27 cellular contexts compared by ENCODE assay signal in the genomic region with DNA sequence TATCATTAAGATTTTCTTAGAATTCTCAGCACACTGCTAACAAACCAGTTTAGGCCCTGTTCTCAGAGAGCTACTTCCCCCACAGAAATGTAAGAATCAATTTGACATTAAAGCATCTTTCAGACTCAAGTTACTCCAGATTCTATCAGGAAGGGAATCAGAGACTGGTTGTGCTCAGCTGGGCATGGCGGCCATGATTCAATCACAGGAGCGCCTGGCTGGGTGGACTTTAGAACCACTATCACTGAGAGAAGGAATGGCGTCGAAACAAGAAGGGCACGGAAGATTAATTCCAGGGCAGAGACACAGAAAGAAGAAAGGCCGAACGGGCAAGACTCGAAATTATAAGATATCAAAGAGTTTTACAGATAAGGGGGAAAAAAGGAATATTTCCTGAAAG. TPM values are rescaled to one million over a fixed set of nuclear protein-coding genes. Genes with fewer than 3 reads are reported as not detected.
A peak's percentile ranks its signal among the peaks of the same experiment; 100 is the strongest.
DNase-seq lines count a peak whose midpoint lies in the region; ATAC-seq and TF ChIP-seq lines count a peak whose summit lies in the region.
"Had no signal": no experiment of that assay in that cellular context is flagged by ENCODE, and none has a peak within 500 bp of the region (broad histone marks: within the 10 kb centered on the region; RNA-seq: fewer than 3 reads in every experiment).

No MANE protein-coding gene starts in this region.

- H3K27me3 ChIP-seq in Peyer's patch (no peaks in the 10 kb centered on the region), iPS-20b (ENCODE audit: insufficient read depth, low read length) (peaks cover 9% of the 10 kb centered on the region; the same call in 1 of the 2 replicates), parathyroid adenoma (ENCODE audit: control insufficient read depth, insufficient read depth, low read length) (no peaks in the 10 kb centered on the region)
- H3K27me3 ChIP-seq: gastrocnemius medialis had no signal

- in situ Hi-C loops in ACHN (cut with HindIII; ENCODE audit: low pct_ligation_motif_present, low pct_unique_long_range_greater_than_20kb, low sequenced_read_pairs), result no loop called here

- no peak for ATAC-seq in HG03139 (IDR thresholded peaks at IDR 0.05; ENCODE audit: unreplicated experiment)
- ATAC-seq: gastrocnemius medialis; left ventricle myocardium superior; PC-3; stimulated activated naive B cell treated with anti-CD40 and anti-IgM and Interleukin-4, amounts not matched to agents 10 μg/mL and 1 μg/mL and 100 μg/mL, for 72 hours had no signal

- no peaks in the 10 kb centered on the region for H3K9me3 ChIP-seq in Peyer's patch
- H3K9me3 ChIP-seq in iPS-20b (ENCODE audit: insufficient read depth, low read depth, low read length), result no peaks in the 10 kb centered on the region
- H3K9me3 ChIP-seq in parathyroid adenoma (ENCODE audit: control insufficient read depth, low read length), result no peaks in the 10 kb centered on the region
- H3K9me3 ChIP-seq: gastrocnemius medialis had no signal

- H3K4me3 ChIP-seq in Peyer's patch (no peak overlapping the region), iPS-20b (ENCODE audit: low read length) (no peak overlapping the region; the same call in 1 of the 2 replicates), parathyroid adenoma (ENCODE audit: low read depth, low read length) (no peak overlapping the region)
- H3K4me3 ChIP-seq: gastrocnemius medialis, GM23248, K562 had no signal

- peak overlapping the region; percentile 12; the same call in 1 of the 2 replicates for H3K9ac ChIP-seq in iPS-20b (ENCODE audit: low read depth, low read length)
- no peak overlapping the region for H3K9ac ChIP-seq in parathyroid adenoma
- H3K9ac ChIP-seq: GM23248 had no signal

- DNase-seq in ACHN, result peak; percentile 50
- DNase-seq in Peyer's patch, result peak in 2 of 3 donors; percentile 68 to 78
- DNase-seq in NCI-H226, result no peak
- no peak for DNase-seq in activated CD8-positive, alpha-beta memory T cell treated with anti-CD3 and anti-CD28 coated beads, Interleukin-2, amount 50 U/mL, for 4 hours
- no peak for DNase-seq in RKO (ENCODE audit: low spot score)
- DNase-seq: activated CD4-positive, alpha-beta memory T cell treated with anti-CD3 and anti-CD28 coated beads, Interleukin-2, amount 10 ng/mL, durations not matched to agents 7 days and 5 days; activated CD4-positive, CD25-positive, alpha-beta regulatory T cell treated with anti-CD3 and anti-CD28 coated beads, Interleukin-2, amount 50 U/mL, for 72 hours; activated CD8-positive, alpha-beta memory T cell treated with anti-CD3 and anti-CD28 coated beads, Interleukin-2, amount 50 U/mL, for 48 hours; amniotic stem cell; cerebellar nuclear complex; DND-41; gastrocnemius medialis; GF-D8; GM23248; HFFc6; left ventricle myocardium superior; naive B cell; NCI-H1105; NCI-H2029; NCI-H524 treated with DMSO at 0.1 percent for 48 hours; PC-3; Right ventricle myocardium superior; stimulated activated naive B cell treated with anti-CD40 and anti-IgM and Interleukin-4, amounts not matched to agents 10 μg/mL and 1 μg/mL and 100 μg/mL, for 72 hours had no signal

- H3K4me1 ChIP-seq in Peyer's patch (peaks cover 0 to 35% (median 3%) of the 10 kb centered on the region in 4 donors), iPS-20b (ENCODE audit: insufficient read depth, low read length) (peaks cover 45% of the 10 kb centered on the region), parathyroid adenoma (peaks cover 26% of the 10 kb centered on the region)

- TF ChIP-seq POLR2A in Peyer's patch (IDR thresholded peaks at IDR 0.05), result peak in 1 of 2 donors; percentile 13

- H3K27ac ChIP-seq in Peyer's patch, result peak overlapping the region in 3 of 4 donors; percentile 7 to 73 (median 69)
- peak overlapping the region; percentile 48 for H3K27ac ChIP-seq in iPS-20b (ENCODE audit: low read length)
- peak overlapping the region; percentile 60 for H3K27ac ChIP-seq in parathyroid adenoma
- H3K27ac ChIP-seq: GM23248 had no signal

- peak overlapping the region; percentile 40 for H2AFZ ChIP-seq in parathyroid adenoma
- H2AFZ ChIP-seq: GM23248 had no signal

- no peaks in the 10 kb centered on the region for H3K79me2 ChIP-seq in parathyroid adenoma

- TF ChIP-seq CTCF in Peyer's patch (IDR thresholded peaks at IDR 0.05) (peak in 1 of 6 experiments; percentile 6), parathyroid adenoma (IDR thresholded peaks at IDR 0.05) (no peak)

- H3K36me3 ChIP-seq in Peyer's patch (no peaks in the 10 kb centered on the region), iPS-20b (ENCODE audit: insufficient read depth, low read depth, low read length) (no peaks in the 10 kb centered on the region), parathyroid adenoma (ENCODE audit: control insufficient read depth, insufficient read depth, low read length) (no peaks in the 10 kb centered on the region)
- H3K36me3 ChIP-seq: gastrocnemius medialis had no signal

- H3K4me2 ChIP-seq in parathyroid adenoma (ENCODE audit: low read length), result no peak overlapping the region

RNA-seq across cellular contexts. Expression of gene TNIK, which starts 6.2 kb away (rescaled TPM):
- total RNA-seq in Peyer's patch, result 10 to 100 TPM; 37.1 to 84.8 (median 74.4) TPM

Comparison
In these comparisons a context has a peak if more than half of its experiments do, and no peak if none do; other contexts are left out.
1. DNase-seq: peak in ACHN (single experiment) and Peyer's patch (2 of 3); none in NCI-H226 (single experiment), activated CD8-positive, alpha-beta memory T cell treated with anti-CD3 and anti-CD28 coated beads, Interleukin-2, amount 50 U/mL, for 4 hours (single experiment) and RKO (single experiment).
2. Peak in every context shown above with its lines, with median percentiles within 50 percentile points of each other: H3K27ac ChIP-seq.